8 cellular contexts compared by ENCODE assay signal in genomic region chr4:67087897-67088296, GRCh38.
DNase-seq lines count a peak whose midpoint lies in the region; ATAC-seq and TF ChIP-seq lines count a peak whose summit lies in the region.

No MANE protein-coding gene starts in this region.

- H3K27ac ChIP-seq in colonic mucosa = no peak overlapping the region

- H3K9ac ChIP-seq in colonic mucosa (ENCODE audit: low read depth in 2 of 2, low read length in 2 of 2) = no peak overlapping the region

- no peaks in the 10 kb centered on the region for H3K4me1 ChIP-seq in colonic mucosa

- peak; percentile 43 for DNase-seq in ELR (ENCODE audit: low read depth)
- DNase-seq in colonic mucosa = peak; percentile 45
- no peak for DNase-seq in foreskin fibroblast

- H3K27me3 ChIP-seq in colonic mucosa = no peaks in the 10 kb centered on the region

- H3K27me3 Mint-ChIP-seq in nephron (ENCODE audit: low read depth) = no peaks in the 10 kb centered on the region

- intact Hi-C loops in colonic mucosa (cut with DNase I) = loop anchor here (10.0 kb wide), 1 partner anchor 237 kb away; no protein-coding TSS in a partner anchor

- no peak overlapping the region for H3K4me3 ChIP-seq in colonic mucosa
- no peak overlapping the region for H3K4me3 ChIP-seq in foreskin fibroblast (ENCODE audit: low read depth in 1 of 2, low read length in 2 of 2)

- H3K4me1 Mint-ChIP-seq in nephron = no peaks in the 10 kb centered on the region

- no peaks in the 10 kb centered on the region for H3K9me3 Mint-ChIP-seq in nephron

- TF ChIP-seq CTCF in colonic mucosa (IDR thresholded peaks at IDR 0.05) (peak; percentile 53), nephron (IDR thresholded peaks at IDR 0.05; ENCODE audit: unreplicated experiment in 3 of 3) (peak in 2 of 3 experiments; percentile 15 to 33), foreskin fibroblast (IDR thresholded peaks at IDR 0.05; ENCODE audit: low read depth, low read length) (no peak)

- H3K9me3 ChIP-seq in colonic mucosa = no peaks in the 10 kb centered on the region

- ATAC-seq in GM19467 (IDR thresholded peaks at IDR 0.05; ENCODE audit: unreplicated experiment) (peak; percentile 82), HG03469 (IDR thresholded peaks at IDR 0.05; ENCODE audit: unreplicated experiment) (peak; percentile 95), SK-N-SH treated with all-trans-retinoic acid at 6 μM for 48 hours (0 out of 3 replicates have a peak, but pooled peaks have one; percentile 33), GM21825 (IDR thresholded peaks at IDR 0.05; ENCODE audit: unreplicated experiment) (no peak)

- no peak overlapping the region for H3K4me3 Mint-ChIP-seq in nephron

- H3K36me3 Mint-ChIP-seq in nephron (ENCODE audit: low read depth) = no peaks in the 10 kb centered on the region

- H3K27ac Mint-ChIP-seq in nephron = no peak overlapping the region

- no peaks in the 10 kb centered on the region for H3K36me3 ChIP-seq in colonic mucosa

TF ChIP-seq in SK-N-SH treated with all-trans-retinoic acid at 6 μM for 48 hours, 23 proteins besides CTCF, POLR2A, EP300 and RAD21:
- TF ChIP-seq POU6F1 (CRISPR knock-in tag; IDR thresholded peaks at IDR 0.05; ENCODE audit: borderline replicate concordance, low read depth) (no peak), GLIS3 (CRISPR knock-in tag; IDR thresholded peaks at IDR 0.05) (no peak), ESRRG (CRISPR knock-in tag; IDR thresholded peaks at IDR 0.05) (no peak), ZFP3 (CRISPR knock-in tag; IDR thresholded peaks at IDR 0.05) (no peak), CREB5 (CRISPR knock-in tag; IDR thresholded peaks at IDR 0.05; ENCODE audit: low read depth) (no peak), ZC3H10 (CRISPR knock-in tag; IDR thresholded peaks at IDR 0.05) (no peak), PATZ1 (CRISPR knock-in tag; IDR thresholded peaks at IDR 0.05; ENCODE audit: borderline replicate concordance) (no peak), BACH2 (CRISPR knock-in tag; IDR thresholded peaks at IDR 0.05; ENCODE audit: borderline replicate concordance) (no peak), ZNF8 (CRISPR knock-in tag; IDR thresholded peaks at IDR 0.05) (no peak), CSDC2 (CRISPR knock-in tag; IDR thresholded peaks at IDR 0.05) (no peak), PPARA (CRISPR knock-in tag; IDR thresholded peaks at IDR 0.05; ENCODE audit: borderline replicate concordance) (no peak)

Comparison
In these comparisons a context has a peak if more than half of its experiments do, and no peak if none do; other contexts are left out.
1. DNase-seq: peak in ELR (single experiment) and colonic mucosa (single experiment); none in foreskin fibroblast (0 of 2).